In genomic region chr7:4724648-4725013, GRCh38 we compare ENCODE assay signal across 8 cellular contexts. TPM values are rescaled to one million over a fixed set of nuclear protein-coding genes. Genes with fewer than 3 reads are reported as not detected.
DNase-seq lines count a peak whose midpoint lies in the region; ATAC-seq and TF ChIP-seq lines count a peak whose summit lies in the region.

No MANE protein-coding gene starts in this region.

- H3K27ac Mint-ChIP-seq in GM23338, result no peak overlapping the region

- ATAC-seq in GM23338, result peak; percentile 38

- H3K4me1 Mint-ChIP-seq in GM23338, result peaks cover 17% of the 10 kb centered on the region

- H3K9me3 ChIP-seq in SJSA1 (replicated peaks) (no peaks in the 10 kb centered on the region), trophoblast cell (ENCODE audit: insufficient read depth, low read depth, low read length) (peaks cover 2% of the 10 kb centered on the region)

- no CpG with 5 or more reads among the region's 6 CpGs for WGBS in trophoblast cell (ENCODE audit: extremely low coverage, insufficient coverage, insufficient read length)

- H2AFZ ChIP-seq in GM23338 (no peak overlapping the region), trophoblast cell (ENCODE audit: insufficient read depth, low read length, poor library complexity) (no peak overlapping the region)

- H4K91ac ChIP-seq in trophoblast cell (ENCODE audit: low read depth, low read length), result peak overlapping the region; percentile 28

- no peak overlapping the region for H3K4me2 ChIP-seq in GM23338
- H3K4me2 ChIP-seq in trophoblast cell (ENCODE audit: low read length), result no peak overlapping the region

- peak overlapping the region; percentile 2 for H2BK12ac ChIP-seq in trophoblast cell (ENCODE audit: low read length)

- H3K27ac ChIP-seq in GM23338 (ENCODE audit: low read depth) (no peak overlapping the region), SJSA1 (peak overlapping the region; percentile 96), trophoblast cell (ENCODE audit: low read depth, low read length) (no peak overlapping the region)

- H3K4me1 ChIP-seq in GM23338 (ENCODE audit: insufficient read depth) (no peaks in the 10 kb centered on the region), SJSA1 (replicated peaks) (peaks cover 24% of the 10 kb centered on the region), trophoblast cell (ENCODE audit: control insufficient read depth in 1 of 2, insufficient read depth in 2 of 2, low read length in 2 of 2) (peaks cover 11 to 14% of the 10 kb centered on the region in 2 experiments)

- peaks cover 7% of the 10 kb centered on the region for H3K79me1 ChIP-seq in trophoblast cell (ENCODE audit: low read length)

- no peak overlapping the region for H4K12ac ChIP-seq in trophoblast cell (ENCODE audit: low read depth, low read length)

- H3K4me3 Mint-ChIP-seq in GM23338, result no peak overlapping the region

- peaks cover 2% of the 10 kb centered on the region; the same call in 1 of the 3 replicates for H3K36me3 Mint-ChIP-seq in GM23338 (ENCODE audit: low read depth)

- H3K4me3 ChIP-seq in GM23338 (no peak overlapping the region), SJSA1 (peak overlapping the region; percentile 45), fibroblast of pulmonary artery (replicated peaks; ENCODE audit: low read depth, low read length) (peak overlapping the region; percentile 57), trophoblast cell (ENCODE audit: low read depth, low read length) (no peak overlapping the region)

- H3K9ac ChIP-seq in trophoblast cell (ENCODE audit: low read length), result no peak overlapping the region

- H2BK5ac ChIP-seq in trophoblast cell (ENCODE audit: low read depth, low read length, poor library complexity), result no peak overlapping the region

- no peaks in the 10 kb centered on the region for H3K9me3 Mint-ChIP-seq in GM23338

- H3K14ac ChIP-seq in trophoblast cell (ENCODE audit: low read length), result peak overlapping the region; percentile 1

- H3K4ac ChIP-seq in trophoblast cell (ENCODE audit: low read depth, low read length), result no peak overlapping the region

- H3K79me2 ChIP-seq in GM23338 (replicated peaks; ENCODE audit: insufficient read depth) (no peaks in the 10 kb centered on the region; the same call in 1 of the 2 replicates), trophoblast cell (ENCODE audit: control insufficient read depth, insufficient read depth, low read length, poor library complexity) (peaks cover 2% of the 10 kb centered on the region)

- peaks cover 47% of the 10 kb centered on the region for H4K20me1 ChIP-seq in GM23338 (replicated peaks; ENCODE audit: insufficient read depth)

- H3K23ac ChIP-seq in trophoblast cell (ENCODE audit: low read length), result no peak overlapping the region

- H3K27me3 Mint-ChIP-seq in GM23338 (ENCODE audit: insufficient read depth, low read depth, poor library complexity), result peaks cover 9% of the 10 kb centered on the region

- TF ChIP-seq CTCF in GM23338 (conservative IDR thresholded peaks at IDR 0.05; ENCODE audit: low read depth in 2 of 2), result no peak
- TF ChIP-seq CTCF in fibroblast of pulmonary artery (IDR thresholded peaks at IDR 0.05; ENCODE audit: low read length, missing control alignments), result no peak

- H3K9me2 ChIP-seq in GM23338 (ENCODE audit: insufficient read depth), result no peaks in the 10 kb centered on the region

- H3K18ac ChIP-seq in trophoblast cell (ENCODE audit: low read length), result peak overlapping the region; percentile 15

- DNase-seq in EL (peak; percentile 68), GM23338 (ENCODE audit: low spot score) (no peak), SJSA1 (ENCODE audit: low read depth in 1 of 2, low spot score in 2 of 2) (peak; percentile 81 to 91), fibroblast of pulmonary artery (ENCODE audit: low read depth) (peak; percentile 52), trophoblast cell (no peak), ureter (ENCODE audit: low spot score) (no peak), NCI-H748 (lab: John Stamatoyannopoulos, UW; ENCODE audit: unreplicated experiment) (no peak)
- no peak for DNase-seq in activated CD4-positive, CD25-positive, alpha-beta regulatory T cell treated with anti-CD3 and anti-CD28 coated beads, Interleukin-2, amount 50 U/mL, for 72 hours

- H3K36me3 ChIP-seq in GM23338 (ENCODE audit: insufficient read depth) (no peaks in the 10 kb centered on the region), SJSA1 (peaks cover 14% of the 10 kb centered on the region), trophoblast cell (ENCODE audit: control insufficient read depth in 1 of 2, insufficient read depth in 2 of 2, low read length in 2 of 2) (peaks cover 5 to 14% of the 10 kb centered on the region in 2 experiments)

- H4K8ac ChIP-seq in trophoblast cell (ENCODE audit: low read depth, low read length), result no peak overlapping the region

- H2BK120ac ChIP-seq in trophoblast cell (ENCODE audit: insufficient read depth, low read length, poor library complexity), result no peak overlapping the region

- no peaks in the 10 kb centered on the region for H3F3A ChIP-seq in GM23338 (replicated peaks; ENCODE audit: low read depth)

- H2AK5ac ChIP-seq in trophoblast cell (ENCODE audit: low read length), result no peak overlapping the region

- H3K27me3 ChIP-seq in GM23338 (ENCODE audit: insufficient read depth), result no peaks in the 10 kb centered on the region
- H3K27me3 ChIP-seq in SJSA1 (replicated peaks), result no peaks in the 10 kb centered on the region
- H3K27me3 ChIP-seq in trophoblast cell (ENCODE audit: insufficient read depth, low read length), result no peaks in the 10 kb centered on the region

TF ChIP-seq in GM23338, 12 proteins besides CTCF, POLR2A, EP300 and RAD21:
- TF ChIP-seq EZH2 (IDR thresholded peaks at IDR 0.05; ENCODE audit: low read depth, unreplicated experiment), result no peak
- no peak for TF ChIP-seq STAT1 (IDR thresholded peaks at IDR 0.05; ENCODE audit: unreplicated experiment)
- TF ChIP-seq ZNF331 (CRISPR knock-in tag; IDR thresholded peaks at IDR 0.05; ENCODE audit: low read depth), result no peak
- no peak for TF ChIP-seq POLR2AphosphoS5 (IDR thresholded peaks at IDR 0.05; ENCODE audit: low read depth)
- TF ChIP-seq ETS1 (IDR thresholded peaks at IDR 0.05), result no peak
- TF ChIP-seq EZH2phosphoT487 (IDR thresholded peaks at IDR 0.05; ENCODE audit: unreplicated experiment), result no peak
- no peak for TF ChIP-seq NANOG (IDR thresholded peaks at IDR 0.05; ENCODE audit: borderline replicate concordance)
- no peak for TF ChIP-seq ZNF114 (CRISPR knock-in tag; IDR thresholded peaks at IDR 0.05)
- TF ChIP-seq CREB1 (CRISPR knock-in tag; IDR thresholded peaks at IDR 0.05; ENCODE audit: low read depth), result no peak
- no peak for TF ChIP-seq REST (IDR thresholded peaks at IDR 0.05; ENCODE audit: unreplicated experiment)
- no peak for TF ChIP-seq JUNB (IDR thresholded peaks at IDR 0.05; ENCODE audit: unreplicated experiment)

RNA-seq across cellular contexts. Expression of gene FOXK1, which starts 42.5 kb away (rescaled TPM):
- total RNA-seq in GM23338 (2014; rRNA removed; shearing (Covaris generic)), result 12.7 and 13.9 TPM in 2 replicates
- polyA plus RNA-seq in GM23338 (2016; fragmentation: Nextera tagmentation; extraction: Ambion mirVana), result 2.0 and 2.3 TPM in 2 replicates
- total RNA-seq in SJSA1 (2014; rRNA removed; shearing (Covaris generic)), result 10.2 and 17.4 TPM in 2 replicates
- 6.5 and 6.6 TPM in 2 replicates for polyA plus RNA-seq in trophoblast cell (2013)
- total RNA-seq in ureter, result 40.4 TPM

RNA-seq across cellular contexts. Expression of gene AP5Z1, which starts 50.8 kb away (rescaled TPM):
- 28.8 and 31.2 TPM in 2 replicates for total RNA-seq in GM23338 (2014; rRNA removed; shearing (Covaris generic))
- 16.3 and 16.4 TPM in 2 replicates for polyA plus RNA-seq in GM23338 (2016; fragmentation: Nextera tagmentation; extraction: Ambion mirVana)
- 37.7 and 38.2 TPM in 2 replicates for total RNA-seq in SJSA1 (2014; rRNA removed; shearing (Covaris generic))
- 19.8 and 22.2 TPM in 2 replicates for polyA plus RNA-seq in trophoblast cell (2013)
- 39.1 TPM for total RNA-seq in ureter

Comparison
In these comparisons a context has a peak if more than half of its experiments do, and no peak if none do; other contexts are left out.
1. DNase-seq: peak in EL (single experiment), SJSA1 (2 of 2) and fibroblast of pulmonary artery (single experiment); none in GM23338 (single experiment), trophoblast cell (0 of 2), ureter (single experiment), activated CD4-positive, CD25-positive, alpha-beta regulatory T cell treated with anti-CD3 and anti-CD28 coated beads, Interleukin-2, amount 50 U/mL, for 72 hours (single experiment) and NCI-H748 (single experiment).
2. H3K4me3 ChIP-seq: peak in SJSA1 (single experiment) and fibroblast of pulmonary artery (single experiment); none in GM23338 (single experiment) and trophoblast cell (single experiment).